In genomic region chr7:44970521-44971051, GRCh38 we compare ENCODE assay signal across 1 cellular context.
TF ChIP-seq lines count a peak whose summit lies in the region.

No MANE protein-coding gene starts in this region.

TF ChIP-seq in GM12878, 131 proteins besides CTCF, POLR2A, EP300 and RAD21:
- TF ChIP-seq SPI1 (IDR thresholded peaks at IDR 0.05; ENCODE audit: borderline replicate concordance, insufficient read depth, low read depth, low read length) (no peak), RFX5 (IDR thresholded peaks at IDR 0.05; ENCODE audit: low read depth, low read length) (no peak), JUND (IDR thresholded peaks at IDR 0.05; ENCODE audit: low read depth, low read length) (no peak), CBFB (IDR thresholded peaks at IDR 0.05; ENCODE audit: low read depth) (no peak), PAX8 (IDR thresholded peaks at IDR 0.05) (no peak), BCL3 (IDR thresholded peaks at IDR 0.05; ENCODE audit: borderline replicate concordance, insufficient read depth, low read depth, low read length, poor library complexity, severe bottlenecking) (no peak), MEF2B (IDR thresholded peaks at IDR 0.05; ENCODE audit: partially characterized antibody, poor library complexity, severe bottlenecking) (no peak), NFIC (IDR thresholded peaks at IDR 0.05; ENCODE audit: low read depth, low read length) (no peak), SP1 (IDR thresholded peaks at IDR 0.05; ENCODE audit: low read depth, low read length) (no peak), REST (IDR thresholded peaks at IDR 0.05; ENCODE audit: low read depth, low read length) (no peak), BHLHE40 (IDR thresholded peaks at IDR 0.05; ENCODE audit: borderline replicate concordance in 1 of 2, low read depth in 2 of 2, low read length in 1 of 2) (no peak), MYC (IDR thresholded peaks at IDR 0.05; ENCODE audit: insufficient read depth, insufficient read length, insufficient replicate concordance, low read length, severe bottlenecking) (no peak), ZBTB33 (IDR thresholded peaks at IDR 0.05) (no peak), RELA (IDR thresholded peaks at IDR 0.05; ENCODE audit: borderline replicate concordance, partially characterized antibody) (no peak), USF1 (IDR thresholded peaks at IDR 0.05; ENCODE audit: borderline replicate concordance, extremely low read length, insufficient read depth, low read depth, low read length) (no peak), IKZF2 (IDR thresholded peaks at IDR 0.05) (no peak), NR2C2 (IDR thresholded peaks at IDR 0.05; ENCODE audit: borderline replicate concordance, control insufficient read depth, insufficient read length, low read depth) (no peak), ZNF687 (IDR thresholded peaks at IDR 0.05) (no peak), SMC3 (IDR thresholded peaks at IDR 0.05; ENCODE audit: borderline replicate concordance, low read length) (no peak)
